Comparison of ENCODE assay signal across 1 cellular context in the genomic region with DNA sequence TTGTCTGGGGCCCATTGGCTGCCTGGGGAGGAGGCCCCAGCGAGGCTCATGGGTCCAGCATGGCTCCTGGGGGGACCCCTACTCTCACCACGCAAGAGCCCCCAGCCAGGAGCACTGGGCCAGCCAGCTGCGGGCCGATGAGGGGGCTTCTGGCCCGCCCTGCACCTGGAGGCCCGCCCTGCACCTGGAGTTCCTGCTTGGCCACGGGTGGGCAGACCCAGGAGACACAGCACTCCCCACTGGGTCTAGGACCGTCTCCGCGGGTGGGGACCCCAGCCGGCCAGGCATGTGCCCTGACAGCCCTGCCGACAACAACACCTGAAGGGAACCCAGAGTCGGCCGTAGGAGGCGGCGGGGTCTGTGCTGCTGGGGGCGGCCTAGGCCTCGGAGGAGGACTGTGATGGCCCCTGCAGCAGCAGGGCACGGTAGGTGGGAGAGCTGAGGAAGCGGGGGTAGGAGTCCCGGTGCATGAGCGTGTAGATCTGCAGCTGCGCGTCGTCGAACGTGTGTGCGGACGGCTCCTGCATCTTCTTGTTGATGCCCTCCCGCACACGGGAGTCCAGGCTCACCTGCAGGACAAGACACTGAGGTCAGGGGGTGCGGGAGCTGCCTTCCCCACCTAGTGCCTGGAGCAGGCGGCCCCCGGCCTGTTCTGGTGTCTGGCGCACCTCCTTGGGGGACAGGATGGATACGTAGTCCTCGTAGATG.
TF ChIP-seq lines count a peak whose summit lies in the region.

No MANE protein-coding gene starts in this region.

TF ChIP-seq in HepG2, 621 proteins besides CTCF, POLR2A, EP300 and RAD21:
- no peak for TF ChIP-seq NBN (conservative IDR thresholded peaks at IDR 0.05)
- TF ChIP-seq, protein P1, sequence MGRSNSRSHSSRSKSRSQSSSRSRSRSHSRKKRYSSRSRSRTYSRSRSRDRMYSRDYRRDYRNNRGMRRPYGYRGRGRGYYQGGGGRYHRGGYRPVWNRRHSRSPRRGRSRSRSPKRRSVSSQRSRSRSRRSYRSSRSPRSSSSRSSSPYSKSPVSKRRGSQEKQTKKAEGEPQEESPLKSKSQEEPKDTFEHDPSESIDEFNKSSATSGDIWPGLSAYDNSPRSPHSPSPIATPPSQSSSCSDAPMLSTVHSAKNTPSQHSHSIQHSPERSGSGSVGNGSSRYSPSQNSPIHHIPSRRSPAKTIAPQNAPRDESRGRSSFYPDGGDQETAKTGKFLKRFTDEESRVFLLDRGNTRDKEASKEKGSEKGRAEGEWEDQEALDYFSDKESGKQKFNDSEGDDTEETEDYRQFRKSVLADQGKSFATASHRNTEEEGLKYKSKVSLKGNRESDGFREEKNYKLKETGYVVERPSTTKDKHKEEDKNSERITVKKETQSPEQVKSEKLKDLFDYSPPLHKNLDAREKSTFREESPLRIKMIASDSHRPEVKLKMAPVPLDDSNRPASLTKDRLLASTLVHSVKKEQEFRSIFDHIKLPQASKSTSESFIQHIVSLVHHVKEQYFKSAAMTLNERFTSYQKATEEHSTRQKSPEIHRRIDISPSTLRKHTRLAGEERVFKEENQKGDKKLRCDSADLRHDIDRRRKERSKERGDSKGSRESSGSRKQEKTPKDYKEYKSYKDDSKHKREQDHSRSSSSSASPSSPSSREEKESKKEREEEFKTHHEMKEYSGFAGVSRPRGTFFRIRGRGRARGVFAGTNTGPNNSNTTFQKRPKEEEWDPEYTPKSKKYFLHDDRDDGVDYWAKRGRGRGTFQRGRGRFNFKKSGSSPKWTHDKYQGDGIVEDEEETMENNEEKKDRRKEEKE (IDR thresholded peaks at IDR 0.05) = no peak
- TF ChIP-seq, protein P2, sequence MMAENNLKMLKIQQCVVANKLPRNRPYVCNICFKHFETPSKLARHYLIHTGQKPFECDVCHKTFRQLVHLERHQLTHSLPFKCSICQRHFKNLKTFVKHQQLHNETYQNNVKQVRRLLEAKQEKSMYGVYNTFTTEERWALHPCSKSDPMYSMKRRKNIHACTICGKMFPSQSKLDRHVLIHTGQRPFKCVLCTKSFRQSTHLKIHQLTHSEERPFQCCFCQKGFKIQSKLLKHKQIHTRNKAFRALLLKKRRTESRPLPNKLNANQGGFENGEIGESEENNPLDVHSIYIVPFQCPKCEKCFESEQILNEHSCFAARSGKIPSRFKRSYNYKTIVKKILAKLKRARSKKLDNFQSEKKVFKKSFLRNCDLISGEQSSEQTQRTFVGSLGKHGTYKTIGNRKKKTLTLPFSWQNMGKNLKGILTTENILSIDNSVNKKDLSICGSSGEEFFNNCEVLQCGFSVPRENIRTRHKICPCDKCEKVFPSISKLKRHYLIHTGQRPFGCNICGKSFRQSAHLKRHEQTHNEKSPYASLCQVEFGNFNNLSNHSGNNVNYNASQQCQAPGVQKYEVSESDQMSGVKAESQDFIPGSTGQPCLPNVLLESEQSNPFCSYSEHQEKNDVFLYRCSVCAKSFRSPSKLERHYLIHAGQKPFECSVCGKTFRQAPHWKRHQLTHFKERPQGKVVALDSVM (CRISPR knock-in tag; IDR thresholded peaks at IDR 0.05) = no peak
- TF ChIP-seq SRY (CRISPR knock-in tag; IDR thresholded peaks at IDR 0.05) = no peak
- TF ChIP-seq RFX5 (IDR thresholded peaks at IDR 0.05; ENCODE audit: low read depth, low read length) = no peak
- no peak for TF ChIP-seq FOSL2 (CRISPR knock-in tag; IDR thresholded peaks at IDR 0.05)
- 0 out of 2 replicates have a peak, but pooled peaks have one; percentile 29 for TF ChIP-seq AKAP8 (CRISPR knock-in tag; IDR thresholded peaks at IDR 0.05)
- 0 out of 2 replicates have a peak, but pooled peaks have one; percentile 21 for TF ChIP-seq ZBTB38 (CRISPR knock-in tag; IDR thresholded peaks at IDR 0.05)
- no peak for TF ChIP-seq CEBPG (CRISPR knock-in tag; IDR thresholded peaks at IDR 0.05)
- TF ChIP-seq, protein P3, sequence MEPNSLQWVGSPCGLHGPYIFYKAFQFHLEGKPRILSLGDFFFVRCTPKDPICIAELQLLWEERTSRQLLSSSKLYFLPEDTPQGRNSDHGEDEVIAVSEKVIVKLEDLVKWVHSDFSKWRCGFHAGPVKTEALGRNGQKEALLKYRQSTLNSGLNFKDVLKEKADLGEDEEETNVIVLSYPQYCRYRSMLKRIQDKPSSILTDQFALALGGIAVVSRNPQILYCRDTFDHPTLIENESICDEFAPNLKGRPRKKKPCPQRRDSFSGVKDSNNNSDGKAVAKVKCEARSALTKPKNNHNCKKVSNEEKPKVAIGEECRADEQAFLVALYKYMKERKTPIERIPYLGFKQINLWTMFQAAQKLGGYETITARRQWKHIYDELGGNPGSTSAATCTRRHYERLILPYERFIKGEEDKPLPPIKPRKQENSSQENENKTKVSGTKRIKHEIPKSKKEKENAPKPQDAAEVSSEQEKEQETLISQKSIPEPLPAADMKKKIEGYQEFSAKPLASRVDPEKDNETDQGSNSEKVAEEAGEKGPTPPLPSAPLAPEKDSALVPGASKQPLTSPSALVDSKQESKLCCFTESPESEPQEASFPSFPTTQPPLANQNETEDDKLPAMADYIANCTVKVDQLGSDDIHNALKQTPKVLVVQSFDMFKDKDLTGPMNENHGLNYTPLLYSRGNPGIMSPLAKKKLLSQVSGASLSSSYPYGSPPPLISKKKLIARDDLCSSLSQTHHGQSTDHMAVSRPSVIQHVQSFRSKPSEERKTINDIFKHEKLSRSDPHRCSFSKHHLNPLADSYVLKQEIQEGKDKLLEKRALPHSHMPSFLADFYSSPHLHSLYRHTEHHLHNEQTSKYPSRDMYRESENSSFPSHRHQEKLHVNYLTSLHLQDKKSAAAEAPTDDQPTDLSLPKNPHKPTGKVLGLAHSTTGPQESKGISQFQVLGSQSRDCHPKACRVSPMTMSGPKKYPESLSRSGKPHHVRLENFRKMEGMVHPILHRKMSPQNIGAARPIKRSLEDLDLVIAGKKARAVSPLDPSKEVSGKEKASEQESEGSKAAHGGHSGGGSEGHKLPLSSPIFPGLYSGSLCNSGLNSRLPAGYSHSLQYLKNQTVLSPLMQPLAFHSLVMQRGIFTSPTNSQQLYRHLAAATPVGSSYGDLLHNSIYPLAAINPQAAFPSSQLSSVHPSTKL (CRISPR knock-in tag; IDR thresholded peaks at IDR 0.05) = no peak
- TF ChIP-seq MTA1 (CRISPR knock-in tag; IDR thresholded peaks at IDR 0.05; ENCODE audit: borderline replicate concordance) = 0 out of 2 replicates have a peak, but pooled peaks have one; percentile 17
- TF ChIP-seq, protein P4, sequence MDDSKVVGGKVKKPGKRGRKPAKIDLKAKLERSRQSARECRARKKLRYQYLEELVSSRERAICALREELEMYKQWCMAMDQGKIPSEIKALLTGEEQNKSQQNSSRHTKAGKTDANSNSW (CRISPR knock-in tag; IDR thresholded peaks at IDR 0.05; ENCODE audit: borderline replicate concordance) = no peak
- no peak for TF ChIP-seq SNAPC2 (CRISPR knock-in tag; IDR thresholded peaks at IDR 0.05)
- no peak for TF ChIP-seq ELF3 (CRISPR knock-in tag; IDR thresholded peaks at IDR 0.05)
TF ChIP-seq in HepG2: peak in this region for 3.
